ENCODE assay signal across 8 cellular contexts in genomic region chr6:11711994-11712698, GRCh38.
A peak's percentile ranks its signal among the peaks of the same experiment; 100 is the strongest.
DNase-seq lines count a peak whose midpoint lies in the region; ATAC-seq and TF ChIP-seq lines count a peak whose summit lies in the region.

No MANE protein-coding gene starts in this region.

- ATAC-seq in GM21526 (IDR thresholded peaks at IDR 0.05; ENCODE audit: low FRiP score, unreplicated experiment) (peak; percentile 15), GM21825 (IDR thresholded peaks at IDR 0.05; ENCODE audit: unreplicated experiment) (no peak)

- H3K27ac Mint-ChIP-seq in CD14-positive monocyte, result peak overlapping the region; percentile 58 to 97 (median 92)
- peak overlapping the region; percentile 97 for H3K27ac Mint-ChIP-seq in activated CD4-positive, alpha-beta memory T cell treated with anti-CD3 and anti-CD28 coated beads for 36 hours

- peaks cover 0 to 8% (median 2%) of the 10 kb centered on the region in 7 donors for H3K9me3 Mint-ChIP-seq in CD14-positive monocyte
- H3K9me3 Mint-ChIP-seq in activated CD4-positive, alpha-beta memory T cell treated with anti-CD3 and anti-CD28 coated beads for 36 hours, result peaks cover 4% of the 10 kb centered on the region

- peaks cover 42% of the 10 kb centered on the region for H3K4me1 Mint-ChIP-seq in CD14-positive monocyte
- H3K4me1 Mint-ChIP-seq in activated CD4-positive, alpha-beta memory T cell treated with anti-CD3 and anti-CD28 coated beads for 36 hours (ENCODE audit: low read depth), result peaks cover 72% of the 10 kb centered on the region

- CTCF ChIA-PET in activated CD4-positive, alpha-beta memory T cell treated with anti-CD3 and anti-CD28 coated beads for 36 hours (lab: Charles Lee), result interaction anchor here (0.9 to 2.6 kb wide), 7 partner anchors 10 to 298 kb away, joined by 3 to 16 read pairs (median 4); no protein-coding TSS in a partner anchor

- in situ Hi-C loops in ACHN (cut with HindIII; ENCODE audit: low pct_ligation_motif_present, low pct_unique_long_range_greater_than_20kb, low sequenced_read_pairs), result no loop called here

- peaks cover 0 to 9% (median 0%) of the 10 kb centered on the region in 3 donors for H3K27me3 Mint-ChIP-seq in CD14-positive monocyte (ENCODE audit: low read depth in 3 of 3)
- H3K27me3 Mint-ChIP-seq in activated CD4-positive, alpha-beta memory T cell treated with anti-CD3 and anti-CD28 coated beads for 36 hours, result no peaks in the 10 kb centered on the region

- peak overlapping the region in 1 of 2 donors; percentile 19 for H3K4me3 Mint-ChIP-seq in CD14-positive monocyte
- peak overlapping the region; percentile 68 for H3K4me3 Mint-ChIP-seq in activated CD4-positive, alpha-beta memory T cell treated with anti-CD3 and anti-CD28 coated beads for 36 hours

- H3K36me3 Mint-ChIP-seq in CD14-positive monocyte, result peaks cover 0 to 2% of the 10 kb centered on the region in 2 donors
- peaks cover 26% of the 10 kb centered on the region for H3K36me3 Mint-ChIP-seq in activated CD4-positive, alpha-beta memory T cell treated with anti-CD3 and anti-CD28 coated beads for 36 hours

- POLR2A ChIA-PET in activated CD4-positive, alpha-beta memory T cell treated with anti-CD3 and anti-CD28 coated beads for 36 hours (lab: Charles Lee), result interaction anchor here (0.8 to 6.1 kb wide), 16 partner anchors 11 to 354 kb away, joined by 3 to 75 read pairs (median 6); partner anchors contain the start of gene HIVEP1

- no peak overlapping the region for H3K4me3 ChIP-seq in fibroblast of mammary gland (ENCODE audit: control insufficient read depth, low read depth, low read length)

- peak; percentile 67 for DNase-seq in CD14-positive monocyte (ENCODE audit: low spot score)
- DNase-seq in activated CD4-positive, alpha-beta memory T cell treated with anti-CD3 and anti-CD28 coated beads for 36 hours, result peak; percentile 44
- DNase-seq in fibroblast of mammary gland (ENCODE audit: low read depth), result peak; percentile 71
- no peak for DNase-seq in NCI-H345 (lab: John Stamatoyannopoulos, UW)
- no peak for DNase-seq in NCI-H1694 treated with DMSO at 0.1 percent for 48 hours (lab: John Stamatoyannopoulos, UW)
- DNase-seq in ACHN, result no peak

- TF ChIP-seq CTCF in CD14-positive monocyte (IDR thresholded peaks at IDR 0.05) (no peak), fibroblast of mammary gland (conservative IDR thresholded peaks at IDR 0.05; ENCODE audit: control insufficient read depth, insufficient read depth, low read depth, low read length) (no peak)

- intact Hi-C loops in CD14-positive monocyte (cut with micrococcal nuclease), result loop anchor here in 1 of 2 donors (10.0 kb wide), 1 partner anchor 53 kb away; no protein-coding TSS in a partner anchor
- intact Hi-C loops in activated CD4-positive, alpha-beta memory T cell treated with anti-CD3 and anti-CD28 coated beads for 36 hours (cut with micrococcal nuclease), result loop anchor here (1.0 to 10.0 kb wide), 15 partner anchors 17 to 873 kb away; partner anchors contain the start of genes MAK and NEDD9

Comparison
In these comparisons a context has a peak if more than half of its experiments do, and no peak if none do; other contexts are left out.
1. DNase-seq: peak in CD14-positive monocyte (single experiment), activated CD4-positive, alpha-beta memory T cell treated with anti-CD3 and anti-CD28 coated beads for 36 hours (single experiment) and fibroblast of mammary gland (single experiment); none in NCI-H345 (single experiment), NCI-H1694 treated with DMSO at 0.1 percent for 48 hours (single experiment) and ACHN (single experiment).